ENCODE assay signal across 13 cellular contexts in genomic region chr12:2287151-2287550, GRCh38.
A peak's percentile ranks its signal among the peaks of the same experiment; 100 is the strongest.
DNase-seq lines count a peak whose midpoint lies in the region; TF ChIP-seq lines count a peak whose summit lies in the region.
"Had no signal": no experiment of that assay in that cellular context is flagged by ENCODE, and none has a peak within 500 bp of the region (broad histone marks: within the 10 kb centered on the region; RNA-seq: fewer than 3 reads in every experiment).

No MANE protein-coding gene starts in this region.

- peak overlapping the region; percentile 3 for H2BK5ac ChIP-seq in trophoblast cell (ENCODE audit: low read depth, low read length, poor library complexity)

- H3K4ac ChIP-seq in trophoblast cell (ENCODE audit: low read depth, low read length), result no peak overlapping the region

- no TSS peak for BruUV-seq in mammary epithelial cell (replicated peaks; lab: Mats Ljungman, UMichigan)

- peak overlapping the region; percentile 3 for H2AK5ac ChIP-seq in trophoblast cell (ENCODE audit: low read length)

- DNase-seq in breast epithelium (ENCODE audit: low spot score in 2 of 2) (no peak), mammary epithelial cell (no peak), right atrium auricular region (ENCODE audit: low spot score) (no peak), trophoblast cell (peak; percentile 32 to 55), uterus (no peak), CD1c-positive myeloid dendritic cell (ENCODE audit: extremely low spot score) (no peak), NCI-H524 treated with DMSO at 0.1 percent for 48 hours (lab: John Stamatoyannopoulos, UW) (no peak), SIG-M5 treated with dmso at 0.1 percent for 504 hours (lab: John Stamatoyannopoulos, UW; ENCODE audit: unreplicated experiment) (no peak)
- DNase-seq: activated naive CD8-positive, alpha-beta T cell treated with anti-CD3 and anti-CD28 coated beads for 36 hours; NCI-H1092 treated with DMSO at 0.1 percent for 48 hours; NCI-H446; SW 1271 had no signal

- H3K36me3 ChIP-seq in breast epithelium, result no peaks in the 10 kb centered on the region
- H3K36me3 ChIP-seq in mammary epithelial cell (ENCODE audit: insufficient read depth, low read length), result no peaks in the 10 kb centered on the region
- H3K36me3 ChIP-seq in right atrium auricular region, result no peaks in the 10 kb centered on the region
- no peaks in the 10 kb centered on the region for H3K36me3 ChIP-seq in trophoblast cell (ENCODE audit: control insufficient read depth in 1 of 2, insufficient read depth in 2 of 2, low read length in 2 of 2)
- no peaks in the 10 kb centered on the region for H3K36me3 ChIP-seq in uterus
- H3K36me3 ChIP-seq: prostate gland had no signal

- peak overlapping the region; percentile 44 for H2BK120ac ChIP-seq in trophoblast cell (ENCODE audit: insufficient read depth, low read length, poor library complexity)

- H4K8ac ChIP-seq in trophoblast cell (ENCODE audit: low read depth, low read length), result peak overlapping the region; percentile 7

- peaks cover 10 to 39% of the 10 kb centered on the region in 2 donors for H3K4me1 ChIP-seq in breast epithelium
- H3K4me1 ChIP-seq in mammary epithelial cell (ENCODE audit: insufficient read depth, low read length), result peaks cover 9% of the 10 kb centered on the region
- peaks cover 0 to 93% of the 10 kb centered on the region in 2 donors for H3K4me1 ChIP-seq in right atrium auricular region
- H3K4me1 ChIP-seq in trophoblast cell (ENCODE audit: control insufficient read depth in 1 of 2, insufficient read depth in 2 of 2, low read length in 2 of 2), result peaks cover 44 to 58% of the 10 kb centered on the region in 2 experiments
- peaks cover 9 to 27% of the 10 kb centered on the region in 2 donors for H3K4me1 ChIP-seq in uterus

- WGBS in mammary epithelial cell (ENCODE audit: low coverage, missing lambda C conversion rate), result 44% methylated on average over 12 of the region's 12 CpGs
- WGBS in trophoblast cell (ENCODE audit: extremely low coverage, insufficient coverage, insufficient read length), result no CpG with 5 or more reads among the region's 12 CpGs

- H3K23ac ChIP-seq in trophoblast cell (ENCODE audit: low read length), result no peak overlapping the region

- H3K27ac ChIP-seq in breast epithelium (peak overlapping the region; percentile 60 to 91), mammary epithelial cell (ENCODE audit: insufficient read depth, low read depth, low read length) (no peak overlapping the region), right atrium auricular region (peak overlapping the region; percentile 74 to 81), trophoblast cell (ENCODE audit: low read depth, low read length) (peak overlapping the region; percentile 63), uterus (peak overlapping the region; percentile 74 to 83)

- H3K4me2 ChIP-seq in mammary epithelial cell (ENCODE audit: insufficient read depth, low read depth, low read length) (no peak overlapping the region), trophoblast cell (ENCODE audit: low read length) (peak overlapping the region; percentile 8)

- peak overlapping the region; percentile 12 for H3K14ac ChIP-seq in trophoblast cell (ENCODE audit: low read length)

- H2BK12ac ChIP-seq in trophoblast cell (ENCODE audit: low read length), result peak overlapping the region; percentile 32

- CTCF ChIA-PET in mammary epithelial cell (lab: Charles Lee; ENCODE audit: low non-redundant PET), result interaction anchor here (0.6 kb wide), 1 partner anchor 315 kb away, joined by 3 read pairs; no protein-coding TSS in a partner anchor

- H3K4me3 ChIP-seq in breast epithelium, result no peak overlapping the region
- H3K4me3 ChIP-seq in mammary epithelial cell (replicated peaks in 1 of 3; ENCODE audit: insufficient read depth in 1 of 3, low read depth in 2 of 3, low read length in 3 of 3), result no peak overlapping the region
- H3K4me3 ChIP-seq in right atrium auricular region, result no peak overlapping the region
- no peak overlapping the region for H3K4me3 ChIP-seq in trophoblast cell (ENCODE audit: low read depth, low read length)
- no peak overlapping the region for H3K4me3 ChIP-seq in uterus
- H3K4me3 ChIP-seq: prostate gland had no signal

- dilution Hi-C loops in mammary epithelial cell (cut with HindIII; ENCODE audit: low sequenced_read_pairs), result no loop called here

- H3K27me3 ChIP-seq in breast epithelium, result no peaks in the 10 kb centered on the region
- H3K27me3 ChIP-seq in mammary epithelial cell (ENCODE audit: insufficient read depth, low read length), result peaks cover 2% of the 10 kb centered on the region
- no peaks in the 10 kb centered on the region for H3K27me3 ChIP-seq in right atrium auricular region
- H3K27me3 ChIP-seq in trophoblast cell (ENCODE audit: insufficient read depth, low read length), result no peaks in the 10 kb centered on the region
- H3K27me3 ChIP-seq in uterus, result no peaks in the 10 kb centered on the region

- H3K9ac ChIP-seq in mammary epithelial cell (ENCODE audit: insufficient read depth, low read length) (no peak overlapping the region), trophoblast cell (ENCODE audit: low read length) (no peak overlapping the region)

- no peak for TF ChIP-seq CTCF in breast epithelium (IDR thresholded peaks at IDR 0.05)
- no peak for TF ChIP-seq CTCF in mammary epithelial cell (conservative IDR thresholded peaks at IDR 0.05 in 1 of 2, IDR thresholded peaks at IDR 0.05 in 1 of 2; ENCODE audit: extremely low read depth in 1 of 2, insufficient read depth in 1 of 2, low read depth in 1 of 2, low read length in 2 of 2)
- no peak for TF ChIP-seq CTCF in right atrium auricular region (IDR thresholded peaks at IDR 0.05)
- no peak for TF ChIP-seq CTCF in uterus (IDR thresholded peaks at IDR 0.05)

- no peaks in the 10 kb centered on the region for H3K79me2 ChIP-seq in mammary epithelial cell (ENCODE audit: insufficient read depth, low read length)
- H3K79me2 ChIP-seq in trophoblast cell (ENCODE audit: control insufficient read depth, insufficient read depth, low read length, poor library complexity), result no peaks in the 10 kb centered on the region

- intact Hi-C loops in breast epithelium (cut with DNase I; ENCODE audit: low total_unique reads) (no loop called here), mammary epithelial cell (cut with micrococcal nuclease) (loop anchor here (10.0 kb wide), 1 partner anchor 652 kb away; no protein-coding TSS in a partner anchor), uterus (cut with DNase I; ENCODE audit: low total_unique reads) (no loop called here)

- in situ Hi-C loops in mammary epithelial cell (cut with MboI; ENCODE audit: low sequenced_read_pairs in 2 of 2), result loop anchor here in 1 of 2 donors (5.0 kb wide), 1 partner anchor 230 kb away; no protein-coding TSS in a partner anchor

- H3K79me1 ChIP-seq in trophoblast cell (ENCODE audit: low read length), result peaks cover 22% of the 10 kb centered on the region

- no peak for TF ChIP-seq POLR2A in breast epithelium (IDR thresholded peaks at IDR 0.05)
- no peak for TF ChIP-seq POLR2A in uterus (IDR thresholded peaks at IDR 0.05)

- peak overlapping the region; percentile 9 for H3K18ac ChIP-seq in trophoblast cell (ENCODE audit: low read length)

- H2AFZ ChIP-seq in mammary epithelial cell (ENCODE audit: low read depth, low read length) (no peak overlapping the region), trophoblast cell (ENCODE audit: insufficient read depth, low read length, poor library complexity) (no peak overlapping the region)

- no peaks in the 10 kb centered on the region for H4K20me1 ChIP-seq in mammary epithelial cell (ENCODE audit: insufficient read depth, low read length)

- H3K9me3 ChIP-seq in breast epithelium (no peaks in the 10 kb centered on the region), mammary epithelial cell (replicated peaks; ENCODE audit: insufficient read depth, low read length) (no peaks in the 10 kb centered on the region), right atrium auricular region (no peaks in the 10 kb centered on the region), trophoblast cell (ENCODE audit: insufficient read depth, low read depth, low read length) (no peaks in the 10 kb centered on the region), uterus (no peaks in the 10 kb centered on the region)
- H3K9me3 ChIP-seq: prostate gland had no signal

- peak overlapping the region; percentile 15 for H4K91ac ChIP-seq in trophoblast cell (ENCODE audit: low read depth, low read length)

- H4K12ac ChIP-seq in trophoblast cell (ENCODE audit: low read depth, low read length), result peak overlapping the region; percentile 54

Comparison
In these comparisons a context has a peak if more than half of its experiments do, and no peak if none do; other contexts are left out.
1. DNase-seq: peak in trophoblast cell (2 of 2); none in breast epithelium (0 of 2), mammary epithelial cell (single experiment), right atrium auricular region (single experiment), uterus (0 of 2), CD1c-positive myeloid dendritic cell (single experiment), NCI-H524 treated with DMSO at 0.1 percent for 48 hours (single experiment) and SIG-M5 treated with dmso at 0.1 percent for 504 hours (single experiment).